ENCODE assay signal across 11 cellular contexts in the genomic region with DNA sequence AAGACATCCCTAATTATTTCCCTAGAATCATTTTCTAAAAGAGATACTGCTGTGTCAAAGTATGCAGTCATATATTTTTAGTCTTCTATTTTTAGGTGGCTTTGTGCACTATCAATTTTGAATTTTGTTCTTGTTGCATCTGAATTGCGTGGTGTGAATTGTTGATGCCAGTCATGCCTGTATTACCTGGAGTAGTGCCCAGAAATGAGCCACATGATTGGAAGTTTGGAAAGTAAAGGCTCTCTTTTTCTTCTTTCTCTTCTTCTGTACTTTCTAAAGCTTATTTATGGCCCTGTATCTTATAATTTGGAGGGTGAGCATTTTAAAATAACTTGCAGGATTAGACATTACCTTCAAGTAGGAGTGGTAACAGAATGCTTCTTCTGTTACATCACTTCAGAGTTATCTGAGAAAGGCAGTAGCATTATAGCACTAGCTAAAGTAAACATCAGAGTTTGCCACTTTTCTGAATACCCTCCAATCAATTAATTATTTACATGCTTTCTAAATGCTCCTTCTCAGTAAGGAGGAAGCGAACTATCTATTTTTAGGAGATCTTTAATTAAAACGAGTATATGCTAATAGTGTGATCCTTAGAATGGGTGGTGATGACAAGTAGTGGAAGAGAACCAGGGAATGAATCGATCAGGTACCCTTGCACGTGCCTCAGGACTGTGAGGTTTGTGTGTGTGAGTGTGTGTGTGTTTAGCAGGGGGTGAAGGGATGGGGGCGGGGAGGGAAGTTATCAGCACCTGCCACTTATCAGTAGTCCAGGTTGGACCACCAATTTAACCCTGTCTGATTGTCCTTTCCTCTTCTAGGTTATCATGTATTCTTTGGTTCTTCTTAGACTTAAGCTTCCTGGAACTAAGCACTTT.
DNase-seq lines count a peak whose midpoint lies in the region; ATAC-seq, FAIRE-seq and TF ChIP-seq lines count a peak whose summit lies in the region.
"Had no signal": no experiment of that assay in that cellular context is flagged by ENCODE, and none has a peak within 500 bp of the region (broad histone marks: within the 10 kb centered on the region; RNA-seq: fewer than 3 reads in every experiment).

No MANE protein-coding gene starts in this region.

- no peak overlapping the region for H2AFZ ChIP-seq in H9 (ENCODE audit: low read length)
- H2AFZ ChIP-seq in astrocyte (ENCODE audit: low read depth, low read length) = no peak overlapping the region
- H2AFZ ChIP-seq in neuronal stem cell (ENCODE audit: low read length) = no peak overlapping the region

- H2BK15ac ChIP-seq in H9 (ENCODE audit: low read depth, low read length) (no peak overlapping the region), neuronal stem cell (ENCODE audit: low read length) (no peak overlapping the region)

- no peak for ATAC-seq in esophagus mucosa
- ATAC-seq: activated naive CD8-positive, alpha-beta T cell treated with anti-CD3 and anti-CD28 coated beads, Interleukin-2, amount 50 U/mL, for 24 hours; natural killer cell had no signal

- no peaks in the 10 kb centered on the region for H4K20me1 ChIP-seq in H9 (ENCODE audit: control insufficient read depth, insufficient read depth, insufficient read length)
- no peaks in the 10 kb centered on the region for H4K20me1 ChIP-seq in astrocyte (ENCODE audit: insufficient read depth, low read length)

- H3K9me3 Mint-ChIP-seq in H9 = no peaks in the 10 kb centered on the region
- no peaks in the 10 kb centered on the region for H3K9me3 Mint-ChIP-seq in astrocyte (ENCODE audit: unreplicated experiment)
- H3K9me3 Mint-ChIP-seq: activated B cell treated with CpG ODN at 0.5 μM for 24 hours; activated naive CD8-positive, alpha-beta T cell treated with anti-CD3 and anti-CD28 coated beads, Interleukin-2, amount 50 U/mL, for 24 hours; natural killer cell had no signal

- H3K79me2 ChIP-seq in H9 (ENCODE audit: insufficient read depth, low read length) = no peaks in the 10 kb centered on the region
- H3K79me2 ChIP-seq in astrocyte (ENCODE audit: insufficient read depth, low read length) = no peaks in the 10 kb centered on the region

- intact Hi-C loops in left ventricle myocardium inferior (cut with micrococcal nuclease) = no loop called here

- no peak overlapping the region for H3K4me3 ChIP-seq in astrocyte (ENCODE audit: insufficient read depth, low read depth, low read length)
- H3K4me3 ChIP-seq in left ventricle myocardium inferior = peak overlapping the region; percentile 15
- no peak overlapping the region for H3K4me3 ChIP-seq in neuronal stem cell (ENCODE audit: low read length in 2 of 2)

- H3K18ac ChIP-seq in H9 (ENCODE audit: insufficient read length, low read depth, low read length) (no peak overlapping the region), neuronal stem cell (ENCODE audit: low read length) (no peak overlapping the region)

- peaks cover 32 to 44% of the 10 kb centered on the region in 2 experiments for H3K4me1 Mint-ChIP-seq in H9
- peaks cover 38% of the 10 kb centered on the region for H3K4me1 Mint-ChIP-seq in astrocyte (ENCODE audit: low read depth, unreplicated experiment)
- H3K4me1 Mint-ChIP-seq: activated B cell treated with CpG ODN at 0.5 μM for 24 hours, natural killer cell had no signal

- H3K4me1 ChIP-seq in H9 (ENCODE audit: insufficient read depth, low read length) (peaks cover 19% of the 10 kb centered on the region; the same call in 1 of the 2 replicates), astrocyte (ENCODE audit: insufficient read depth, low read length) (peaks cover 33% of the 10 kb centered on the region), left ventricle myocardium inferior (peaks cover 97% of the 10 kb centered on the region), neuronal stem cell (ENCODE audit: control insufficient read depth in 2 of 2, insufficient read depth in 1 of 2, low read depth in 1 of 2, low read length in 2 of 2) (peaks cover 0 to 2% of the 10 kb centered on the region in 2 donors)

- FAIRE-seq in astrocyte (lab: Jason Lieb, UNC) = peak; percentile 69

- no peak overlapping the region for H3K14ac ChIP-seq in H9 (ENCODE audit: insufficient read depth, low read length)
- no peak overlapping the region for H3K14ac ChIP-seq in neuronal stem cell (ENCODE audit: low read length)

- no peak overlapping the region for H3K4me2 ChIP-seq in H9 (ENCODE audit: insufficient read depth, insufficient read length, low read length)
- peak overlapping the region; percentile 32 for H3K4me2 ChIP-seq in astrocyte (ENCODE audit: low read length)
- no peak overlapping the region for H3K4me2 ChIP-seq in neuronal stem cell (ENCODE audit: insufficient read depth, low read length, poor library complexity, severe bottlenecking)

- no peak overlapping the region for H2BK20ac ChIP-seq in H9 (ENCODE audit: low read depth, low read length, poor library complexity, severe bottlenecking)

- no peak overlapping the region for H4K5ac ChIP-seq in H9 (ENCODE audit: insufficient read length, low read depth, low read length)

- H4K91ac ChIP-seq in H9 (ENCODE audit: insufficient read length, low read depth, low read length) = no peak overlapping the region
- no peak overlapping the region for H4K91ac ChIP-seq in neuronal stem cell (ENCODE audit: low read depth, low read length, poor library complexity)

- no peak overlapping the region for H2BK5ac ChIP-seq in H9 (ENCODE audit: insufficient read length, low read length)
- H2BK5ac ChIP-seq in neuronal stem cell (ENCODE audit: low read length) = no peak overlapping the region

- no peaks in the 10 kb centered on the region for H3K36me3 Mint-ChIP-seq in H9 (ENCODE audit: insufficient read depth in 1 of 3, low read depth in 3 of 3)
- peaks cover 8% of the 10 kb centered on the region for H3K36me3 Mint-ChIP-seq in astrocyte (ENCODE audit: low read depth, unreplicated experiment)
- H3K36me3 Mint-ChIP-seq: natural killer cell had no signal

- H2AK5ac ChIP-seq in H9 (ENCODE audit: insufficient read length, low read length) (no peak overlapping the region), neuronal stem cell (ENCODE audit: low read depth, low read length) (no peak overlapping the region)

- H2BK12ac ChIP-seq in H9 (ENCODE audit: insufficient read length, low read depth, low read length) (no peak overlapping the region), neuronal stem cell (ENCODE audit: low read length) (no peak overlapping the region)

- no peak overlapping the region for H4K8ac ChIP-seq in H9 (replicated peaks; ENCODE audit: insufficient read length, low read depth, low read length)
- no peak overlapping the region for H4K8ac ChIP-seq in neuronal stem cell (ENCODE audit: low read depth, low read length)

- H2BK120ac ChIP-seq in H9 (ENCODE audit: low read depth, low read length, poor library complexity, severe bottlenecking) = no peak overlapping the region
- no peak overlapping the region for H2BK120ac ChIP-seq in neuronal stem cell (ENCODE audit: low read depth, low read length)

- no peak for DNase-seq in H9
- DNase-seq in astrocyte (ENCODE audit: low read depth) = peak; percentile 66
- DNase-seq in left ventricle myocardium inferior = no peak
- DNase-seq in stromal cell of bone marrow (ENCODE audit: low read depth) = peak; percentile 57
- no peak for DNase-seq in activated CD8-positive, alpha-beta memory T cell treated with anti-CD3 and anti-CD28 coated beads, Interleukin-2, amount 50 U/mL, for 48 hours
- no peak for DNase-seq in neuronal stem cell (ENCODE audit: low spot score)
- DNase-seq: activated B cell treated with CpG ODN at 0.5 μM for 24 hours; activated naive CD8-positive, alpha-beta T cell treated with anti-CD3 and anti-CD28 coated beads, Interleukin-2, amount 50 U/mL, for 24 hours; natural killer cell; NCI-H1048 had no signal

- TF ChIP-seq CTCF in H9 (conservative IDR thresholded peaks at IDR 0.05) = no peak
- TF ChIP-seq CTCF in astrocyte (IDR thresholded peaks at IDR 0.05; ENCODE audit: insufficient read depth, low read depth, low read length) = no peak
- TF ChIP-seq CTCF in left ventricle myocardium inferior (IDR thresholded peaks at IDR 0.05; ENCODE audit: borderline replicate concordance) = no peak

- H3K27me3 ChIP-seq in H9 (ENCODE audit: insufficient read depth, low read length) (no peaks in the 10 kb centered on the region), astrocyte (ENCODE audit: insufficient read depth, low read length) (no peaks in the 10 kb centered on the region), left ventricle myocardium inferior (ENCODE audit: low read depth) (no peaks in the 10 kb centered on the region), neuronal stem cell (ENCODE audit: control insufficient read depth in 3 of 3, insufficient read depth in 3 of 3, low read depth in 1 of 3, low read length in 3 of 3) (no peaks in the 10 kb centered on the region)

- H3K23ac ChIP-seq in H9 (ENCODE audit: insufficient read length, low read depth, low read length) = no peak overlapping the region
- H3K23ac ChIP-seq in neuronal stem cell (ENCODE audit: low read depth, low read length, poor library complexity) = no peak overlapping the region

- H3K36me3 ChIP-seq in astrocyte (ENCODE audit: insufficient read depth, low read length) = no peaks in the 10 kb centered on the region
- peaks cover 29% of the 10 kb centered on the region for H3K36me3 ChIP-seq in left ventricle myocardium inferior
- peaks cover 0 to 25% of the 10 kb centered on the region in 2 donors for H3K36me3 ChIP-seq in neuronal stem cell (replicated peaks in 1 of 2; ENCODE audit: control insufficient read depth in 2 of 2, insufficient read depth in 2 of 2, low read length in 2 of 2)

- H3K79me1 ChIP-seq in H9 (ENCODE audit: insufficient read depth, low read depth, low read length, poor library complexity, severe bottlenecking) = no peaks in the 10 kb centered on the region
- H3K79me1 ChIP-seq in neuronal stem cell (ENCODE audit: low read depth, low read length) = no peaks in the 10 kb centered on the region

- no peaks in the 10 kb centered on the region for H3K23me2 ChIP-seq in H9 (ENCODE audit: insufficient read length, low read depth, low read length, poor library complexity, severe bottlenecking)

- no peak overlapping the region for H3T11ph ChIP-seq in H9 (ENCODE audit: low read length)

- H3K27me3 Mint-ChIP-seq in H9 (ENCODE audit: low read depth) (no peaks in the 10 kb centered on the region), astrocyte (ENCODE audit: low read depth, unreplicated experiment) (no peaks in the 10 kb centered on the region)
- H3K27me3 Mint-ChIP-seq: activated B cell treated with CpG ODN at 0.5 μM for 24 hours had no signal

- peak overlapping the region in 2 of 3 experiments; percentile 28 to 50; a peak in 3 of 7 replicates for H3K27ac Mint-ChIP-seq in H9
- H3K27ac Mint-ChIP-seq in astrocyte (ENCODE audit: unreplicated experiment) = no peak overlapping the region
- H3K27ac Mint-ChIP-seq: activated B cell treated with CpG ODN at 0.5 μM for 24 hours; activated naive CD8-positive, alpha-beta T cell treated with anti-CD3 and anti-CD28 coated beads, Interleukin-2, amount 50 U/mL, for 24 hours; natural killer cell had no signal

- no peak overlapping the region for H3K27ac ChIP-seq in H9 (ENCODE audit: insufficient read length, low read depth, low read length)
- H3K27ac ChIP-seq in astrocyte (ENCODE audit: low read depth, low read length) = peak overlapping the region; percentile 15
- peak overlapping the region; percentile 86 for H3K27ac ChIP-seq in left ventricle myocardium inferior (replicated peaks)
- no peak overlapping the region for H3K27ac ChIP-seq in neuronal stem cell (replicated peaks; ENCODE audit: low read length)

- no CpG with 5 or more reads among the region's 6 CpGs for whole genome bisulfite sequencing in H9 (ENCODE audit: extremely low coverage, insufficient read length, low lambda C conversion rate)
- no CpG with 5 or more reads among the region's 6 CpGs for WGBS in neuronal stem cell (ENCODE audit: extremely low coverage in 2 of 2, insufficient read length in 2 of 2, insufficient replicate concordance in 1 of 2), 2 donors

- H3K56ac ChIP-seq in H9 (ENCODE audit: insufficient read length, low read depth, low read length) = no peak overlapping the region

- H3K4me3 Mint-ChIP-seq in H9 (no peak overlapping the region), astrocyte (ENCODE audit: unreplicated experiment) (no peak overlapping the region)
- H3K4me3 Mint-ChIP-seq: activated B cell treated with CpG ODN at 0.5 μM for 24 hours; activated naive CD8-positive, alpha-beta T cell treated with anti-CD3 and anti-CD28 coated beads, Interleukin-2, amount 50 U/mL, for 24 hours; natural killer cell had no signal

- no peaks in the 10 kb centered on the region for H3K9me3 ChIP-seq in H9 (ENCODE audit: control insufficient read depth, low read depth, low read length)
- H3K9me3 ChIP-seq in astrocyte (ENCODE audit: insufficient read depth, low read depth, low read length) = no peaks in the 10 kb centered on the region
- no peaks in the 10 kb centered on the region for H3K9me3 ChIP-seq in left ventricle myocardium inferior (replicated peaks)
- no peaks in the 10 kb centered on the region for H3K9me3 ChIP-seq in neuronal stem cell (replicated peaks in 1 of 2; ENCODE audit: control insufficient read depth in 2 of 2, insufficient read depth in 1 of 2, low read depth in 1 of 2, low read length in 2 of 2)

- H3K9ac ChIP-seq in H9 (ENCODE audit: extremely low read depth, insufficient read length, low read length) (no peak overlapping the region), astrocyte (ENCODE audit: low read length) (no peak overlapping the region), neuronal stem cell (ENCODE audit: low read depth, low read length, poor library complexity) (no peak overlapping the region)

- no peak overlapping the region for H3K4ac ChIP-seq in H9 (ENCODE audit: low read depth, low read length)
- no peak overlapping the region for H3K4ac ChIP-seq in neuronal stem cell (ENCODE audit: low read length)

Comparison
In these comparisons a context has a peak if more than half of its experiments do, and no peak if none do; other contexts are left out.
1. DNase-seq: peak in astrocyte (single experiment) and stromal cell of bone marrow (single experiment); none in H9 (single experiment), left ventricle myocardium inferior (single experiment), activated CD8-positive, alpha-beta memory T cell treated with anti-CD3 and anti-CD28 coated beads, Interleukin-2, amount 50 U/mL, for 48 hours (single experiment) and neuronal stem cell (single experiment).
2. H3K27ac ChIP-seq: peak in astrocyte (single experiment) and left ventricle myocardium inferior (single experiment); none in H9 (single experiment) and neuronal stem cell (single experiment).